Comparison of ENCODE assay signal across 15 cellular contexts in genomic region chr2:23616630-23617029, GRCh38.
DNase-seq lines count a peak whose midpoint lies in the region; TF ChIP-seq lines count a peak whose summit lies in the region.
"Had no signal": no experiment of that assay in that cellular context is flagged by ENCODE, and none has a peak within 500 bp of the region (broad histone marks: within the 10 kb centered on the region; RNA-seq: fewer than 3 reads in every experiment).

No MANE protein-coding gene starts in this region.

- peaks cover 5% of the 10 kb centered on the region for H3K27me3 Mint-ChIP-seq in nephron (ENCODE audit: low read depth)

- peaks cover 53% of the 10 kb centered on the region for H3K4me1 Mint-ChIP-seq in nephron

- 33 to 56% methylated on average over 15 of the region's 15 CpGs for WGBS in tibial nerve, 2 donors

- H3K36me3 ChIP-seq in tibial nerve, result no peaks in the 10 kb centered on the region

- H3K27ac Mint-ChIP-seq in nephron, result peak overlapping the region; percentile 89 to 96 (median 95)
- H3K27ac Mint-ChIP-seq: CD14-positive monocyte had no signal

- H3K4me3 ChIP-seq in tibial nerve, result peak overlapping the region in 1 of 4 donors; percentile 31
- H3K4me3 ChIP-seq: skin epidermis had no signal

- peaks cover 0 to 73% (median 43%) of the 10 kb centered on the region in 4 donors for H3K4me1 ChIP-seq in tibial nerve

- no peak overlapping the region for H3K4me3 Mint-ChIP-seq in nephron
- H3K4me3 Mint-ChIP-seq: CD14-positive monocyte had no signal

- TF ChIP-seq CTCF in nephron (IDR thresholded peaks at IDR 0.05; ENCODE audit: unreplicated experiment in 3 of 3) (no peak), tibial nerve (IDR thresholded peaks at IDR 0.05) (no peak)

- peaks cover 11% of the 10 kb centered on the region for H3K36me3 Mint-ChIP-seq in nephron (ENCODE audit: low read depth)
- H3K36me3 Mint-ChIP-seq: CD14-positive monocyte had no signal

- no peak for TF ChIP-seq POLR2A in tibial nerve (IDR thresholded peaks at IDR 0.05)

- peak overlapping the region; percentile 58 to 94 (median 83) for H3K27ac ChIP-seq in tibial nerve

- no peaks in the 10 kb centered on the region for H3K27me3 ChIP-seq in tibial nerve

- DNase-seq in NCI-H2029 treated with DMSO at 0.1 percent for 48 hours (lab: John Stamatoyannopoulos, UW) (peak; percentile 42), NCI-H2029 (lab: John Stamatoyannopoulos, UW) (no peak), dermis blood vessel endothelial cell (peak; percentile 21), tibial nerve (ENCODE audit: low spot score in 2 of 2) (no peak), NCI-H1436 (lab: John Stamatoyannopoulos, UW) (no peak), HCEC 1CT (no peak), OCI-M1 (lab: John Stamatoyannopoulos, UW) (no peak)
- DNase-seq: activated CD4-positive, alpha-beta T cell treated with anti-CD3 and anti-CD28 coated beads, Interleukin-2, amount 50 U/mL, for 48 hours; DND-41; GOT3; NCI-H446; stimulated activated naive CD8-positive, alpha-beta T cell treated with anti-CD3 and anti-CD28 coated beads, Interleukin-15, Interleukin-2, amounts not matched to agents 100 U/mL and 50 U/mL, for 24 hours had no signal

- no peak for TF ChIP-seq EP300 in tibial nerve (IDR thresholded peaks at IDR 0.05)

- peaks cover 0 to 5% (median 0%) of the 10 kb centered on the region in 4 donors for H3K9me3 ChIP-seq in tibial nerve

- H3K9me3 Mint-ChIP-seq in nephron, result peaks cover 11% of the 10 kb centered on the region

Comparison
In these comparisons a context has a peak if more than half of its experiments do, and no peak if none do; other contexts are left out.
1. DNase-seq: peak in NCI-H2029 treated with DMSO at 0.1 percent for 48 hours (single experiment) and dermis blood vessel endothelial cell (single experiment); none in NCI-H2029 (single experiment), tibial nerve (0 of 2), NCI-H1436 (single experiment), HCEC 1CT (single experiment) and OCI-M1 (single experiment).